20 cellular contexts compared by ENCODE assay signal in the genomic region with DNA sequence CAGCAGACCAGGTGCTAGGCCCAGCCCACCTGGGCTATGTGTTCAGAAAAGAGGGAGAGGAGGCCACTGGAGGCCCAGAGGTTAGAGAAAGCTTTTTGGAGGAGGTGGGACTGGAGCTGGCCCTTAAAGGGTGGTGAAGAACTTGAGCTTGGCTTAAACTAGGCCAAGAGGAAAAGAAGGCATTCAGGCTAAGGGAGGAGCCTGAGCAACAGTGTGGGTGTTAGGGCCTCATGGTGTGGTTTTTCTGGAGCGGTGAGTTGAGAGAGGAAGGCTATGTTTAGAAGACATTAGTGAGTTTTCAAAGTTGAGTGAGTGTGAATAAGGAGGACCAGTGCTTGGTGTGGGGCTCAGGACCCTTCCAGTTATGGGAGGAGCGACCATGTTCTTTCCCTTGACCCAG. TPM values are rescaled to one million over a fixed set of nuclear protein-coding genes. Genes with fewer than 3 reads are reported as not detected.
A peak's percentile ranks its signal among the peaks of the same experiment; 100 is the strongest.
DNase-seq lines count a peak whose midpoint lies in the region; ATAC-seq and TF ChIP-seq lines count a peak whose summit lies in the region.
"Had no signal": no experiment of that assay in that cellular context is flagged by ENCODE, and none has a peak within 500 bp of the region (broad histone marks: within the 10 kb centered on the region; RNA-seq: fewer than 3 reads in every experiment).

No MANE protein-coding gene starts in this region.

- no peaks in the 10 kb centered on the region for H3K27me3 Mint-ChIP-seq in T-helper 2 cell treated with Interferon-gamma antibody and Interleukin-4, amounts not matched to agents 5 μg/mL and 100 μg/mL, for 36 hours (ENCODE audit: low read depth)
- no peaks in the 10 kb centered on the region for H3K27me3 Mint-ChIP-seq in CD4-positive, alpha-beta memory T cell
- no peaks in the 10 kb centered on the region for H3K27me3 Mint-ChIP-seq in activated T-helper 1 cell treated with anti-CD3 and anti-CD28 coated beads, Interleukin-12 subunit alpha, Interleukin-12 subunit beta, Interleukin-2, Interleukin-4 antibody, amounts not matched to agents 30 ng/mL and 10 ng/mL and 1 ng/mL, durations not matched to agents 14 hours and 24 hours and 36 hours (ENCODE audit: insufficient read depth)
- H3K27me3 Mint-ChIP-seq in nephron progenitor cell (ENCODE audit: low read depth, poor library complexity): no peaks in the 10 kb centered on the region

- H3K9me3 Mint-ChIP-seq in T-helper 2 cell treated with Interferon-gamma antibody and Interleukin-4, amounts not matched to agents 5 μg/mL and 100 μg/mL, for 36 hours: no peaks in the 10 kb centered on the region
- H3K9me3 Mint-ChIP-seq in CD4-positive, alpha-beta memory T cell: peaks cover 0 to 1% (median 0%) of the 10 kb centered on the region in 8 donors
- H3K9me3 Mint-ChIP-seq in activated T-helper 1 cell treated with anti-CD3 and anti-CD28 coated beads, Interleukin-12 subunit alpha, Interleukin-12 subunit beta, Interleukin-2, Interleukin-4 antibody, amounts not matched to agents 30 ng/mL and 10 ng/mL and 1 ng/mL, durations not matched to agents 14 hours and 24 hours and 36 hours: no peaks in the 10 kb centered on the region
- H3K9me3 Mint-ChIP-seq in nephron progenitor cell: no peaks in the 10 kb centered on the region
- H3K9me3 Mint-ChIP-seq: HFFc6 had no signal

- CTCF ChIA-PET in CD4-positive, alpha-beta memory T cell (lab: Charles Lee; ENCODE audit: partially characterized antibody): interaction anchor here (0.8 to 3.6 kb wide), 4 partner anchors 9 to 86 kb away, joined by 3 to 30 read pairs (median 3); a partner anchor contains a TSS
- CTCF ChIA-PET in PC-3 (lab: Charles Lee): no interaction called here

- no peak overlapping the region for H3K4me3 ChIP-seq in CD4-positive, alpha-beta memory T cell (ENCODE audit: low read length in 2 of 2)
- H3K4me3 ChIP-seq in PC-3 (ENCODE audit: low read length): no peak overlapping the region
- H3K4me3 ChIP-seq in tibial nerve: no peak overlapping the region
- H3K4me3 ChIP-seq: mucosa of descending colon had no signal

- peaks cover 12% of the 10 kb centered on the region; the same call in 1 of the 2 replicates for H3K79me2 ChIP-seq in PC-3 (ENCODE audit: low read length)

- ATAC-seq in GM21515 (IDR thresholded peaks at IDR 0.05; ENCODE audit: unreplicated experiment) (no peak), PC-3 (no peak)
- ATAC-seq: HepG2, mucosa of descending colon had no signal

- H3K27ac ChIP-seq in CD4-positive, alpha-beta memory T cell (ENCODE audit: low read depth, low read length): peak overlapping the region; percentile 0
- no peak overlapping the region for H3K27ac ChIP-seq in PC-3 (ENCODE audit: low read length)
- no peak overlapping the region for H3K27ac ChIP-seq in tibial nerve
- H3K27ac ChIP-seq: epithelial cell of prostate had no signal

- intact Hi-C loops in CD4-positive, alpha-beta memory T cell (cut with micrococcal nuclease): no loop called here
- intact Hi-C loops in activated T-helper 1 cell treated with anti-CD3 and anti-CD28 coated beads, Interleukin-12 subunit alpha, Interleukin-12 subunit beta, Interleukin-2, Interleukin-4 antibody, amounts not matched to agents 30 ng/mL and 10 ng/mL and 1 ng/mL, durations not matched to agents 14 hours and 24 hours and 36 hours (cut with micrococcal nuclease): no loop called here
- intact Hi-C loops in PC-3 (cut with micrococcal nuclease): no loop called here

- H3K9me3 ChIP-seq in CD4-positive, alpha-beta memory T cell (ENCODE audit: control insufficient read depth in 1 of 2, low read length in 2 of 2): no peaks in the 10 kb centered on the region
- no peaks in the 10 kb centered on the region for H3K9me3 ChIP-seq in PC-3 (ENCODE audit: low read length)
- H3K9me3 ChIP-seq in tibial nerve: no peaks in the 10 kb centered on the region
- H3K9me3 ChIP-seq: mucosa of descending colon had no signal

- 61 to 71% methylated on average over 2 of the region's 2 CpGs for WGBS in tibial nerve, 2 donors

- peak overlapping the region; percentile 46 for H3K27ac Mint-ChIP-seq in T-helper 2 cell treated with Interferon-gamma antibody and Interleukin-4, amounts not matched to agents 5 μg/mL and 100 μg/mL, for 36 hours
- peak overlapping the region in 6 of 7 donors; percentile 18 to 88 (median 78) for H3K27ac Mint-ChIP-seq in CD4-positive, alpha-beta memory T cell
- peak overlapping the region; percentile 95 for H3K27ac Mint-ChIP-seq in activated T-helper 1 cell treated with anti-CD3 and anti-CD28 coated beads, Interleukin-12 subunit alpha, Interleukin-12 subunit beta, Interleukin-2, Interleukin-4 antibody, amounts not matched to agents 30 ng/mL and 10 ng/mL and 1 ng/mL, durations not matched to agents 14 hours and 24 hours and 36 hours
- H3K27ac Mint-ChIP-seq in nephron progenitor cell: peak overlapping the region; percentile 44
- H3K27ac Mint-ChIP-seq: HFFc6 had no signal

- no TSS peak for BruUV-seq in PC-3 (replicated peaks; lab: Mats Ljungman, UMichigan)

- H3K9me2 ChIP-seq in PC-3 (replicated peaks; ENCODE audit: low read length): no peaks in the 10 kb centered on the region

- H3K4me1 Mint-ChIP-seq in T-helper 2 cell treated with Interferon-gamma antibody and Interleukin-4, amounts not matched to agents 5 μg/mL and 100 μg/mL, for 36 hours (ENCODE audit: low read depth): peaks cover 11% of the 10 kb centered on the region
- H3K4me1 Mint-ChIP-seq in CD4-positive, alpha-beta memory T cell: peaks cover 5 to 10% (median 8%) of the 10 kb centered on the region in 4 donors
- peaks cover 13% of the 10 kb centered on the region for H3K4me1 Mint-ChIP-seq in activated T-helper 1 cell treated with anti-CD3 and anti-CD28 coated beads, Interleukin-12 subunit alpha, Interleukin-12 subunit beta, Interleukin-2, Interleukin-4 antibody, amounts not matched to agents 30 ng/mL and 10 ng/mL and 1 ng/mL, durations not matched to agents 14 hours and 24 hours and 36 hours (ENCODE audit: low read depth)
- peaks cover 5% of the 10 kb centered on the region for H3K4me1 Mint-ChIP-seq in nephron progenitor cell

- POLR2A ChIA-PET in CD4-positive, alpha-beta memory T cell (lab: Charles Lee; ENCODE audit: partially characterized antibody): interaction anchor here (1.6 to 3.3 kb wide), 2 partner anchors 9 to 112 kb away, joined by 4 to 20 read pairs; a partner anchor contains a TSS
- POLR2A ChIA-PET in PC-3 (lab: Charles Lee; ENCODE audit: unreplicated experiment): no interaction called here

- no peak for TF ChIP-seq CTCF in nephron progenitor cell (IDR thresholded peaks at IDR 0.05)
- no peak for TF ChIP-seq CTCF in PC-3 (conservative IDR thresholded peaks at IDR 0.05; ENCODE audit: low read depth, low read length)
- TF ChIP-seq CTCF in tibial nerve (IDR thresholded peaks at IDR 0.05): no peak

- no peak for TF ChIP-seq POLR2A in tibial nerve (IDR thresholded peaks at IDR 0.05)

- peaks cover 2% of the 10 kb centered on the region for H3K4me1 ChIP-seq in CD4-positive, alpha-beta memory T cell (ENCODE audit: insufficient read depth, low read length)
- no peaks in the 10 kb centered on the region for H3K4me1 ChIP-seq in PC-3 (ENCODE audit: insufficient read depth, low read length)
- H3K4me1 ChIP-seq in tibial nerve: peaks cover 0 to 2% (median 0%) of the 10 kb centered on the region in 4 donors

- H3K36me3 ChIP-seq in CD4-positive, alpha-beta memory T cell (ENCODE audit: insufficient read depth, low read length): no peaks in the 10 kb centered on the region
- H3K36me3 ChIP-seq in PC-3 (ENCODE audit: low read depth, low read length) (peaks cover 14% of the 10 kb centered on the region), tibial nerve (peaks cover 0 to 65% (median 0%) of the 10 kb centered on the region in 3 donors)

- peaks cover 22% of the 10 kb centered on the region for H3K36me3 Mint-ChIP-seq in T-helper 2 cell treated with Interferon-gamma antibody and Interleukin-4, amounts not matched to agents 5 μg/mL and 100 μg/mL, for 36 hours (ENCODE audit: low read depth)
- H3K36me3 Mint-ChIP-seq in CD4-positive, alpha-beta memory T cell: peaks cover 10 to 23% of the 10 kb centered on the region in 2 donors
- H3K36me3 Mint-ChIP-seq in activated T-helper 1 cell treated with anti-CD3 and anti-CD28 coated beads, Interleukin-12 subunit alpha, Interleukin-12 subunit beta, Interleukin-2, Interleukin-4 antibody, amounts not matched to agents 30 ng/mL and 10 ng/mL and 1 ng/mL, durations not matched to agents 14 hours and 24 hours and 36 hours (ENCODE audit: low read depth): peaks cover 15% of the 10 kb centered on the region
- H3K36me3 Mint-ChIP-seq in nephron progenitor cell (ENCODE audit: low read depth): peaks cover 55% of the 10 kb centered on the region

- no peak overlapping the region for H3K4me3 Mint-ChIP-seq in T-helper 2 cell treated with Interferon-gamma antibody and Interleukin-4, amounts not matched to agents 5 μg/mL and 100 μg/mL, for 36 hours
- H3K4me3 Mint-ChIP-seq in CD4-positive, alpha-beta memory T cell: peak overlapping the region in 1 of 8 donors; percentile 15
- H3K4me3 Mint-ChIP-seq in activated T-helper 1 cell treated with anti-CD3 and anti-CD28 coated beads, Interleukin-12 subunit alpha, Interleukin-12 subunit beta, Interleukin-2, Interleukin-4 antibody, amounts not matched to agents 30 ng/mL and 10 ng/mL and 1 ng/mL, durations not matched to agents 14 hours and 24 hours and 36 hours: peak overlapping the region; percentile 27
- H3K4me3 Mint-ChIP-seq in nephron progenitor cell: no peak overlapping the region
- H3K4me3 Mint-ChIP-seq: HFFc6 had no signal

- no peaks in the 10 kb centered on the region for H3F3A ChIP-seq in PC-3 (ENCODE audit: low read length, unreplicated experiment)

- no peak overlapping the region for H3K4me2 ChIP-seq in PC-3 (ENCODE audit: low read length)

- H3K27me3 ChIP-seq in CD4-positive, alpha-beta memory T cell (ENCODE audit: insufficient read depth, low read length): no peaks in the 10 kb centered on the region
- H3K27me3 ChIP-seq in PC-3 (ENCODE audit: low read length): no peaks in the 10 kb centered on the region
- no peaks in the 10 kb centered on the region for H3K27me3 ChIP-seq in tibial nerve

- no peak for DNase-seq in T-helper 2 cell treated with Interferon-gamma antibody and Interleukin-4, amounts not matched to agents 5 μg/mL and 100 μg/mL, for 36 hours (ENCODE audit: low spot score)
- DNase-seq in T-helper 2 cell: no peak
- DNase-seq in CD4-positive, alpha-beta memory T cell: no peak
- no peak for DNase-seq in activated T-helper 1 cell treated with anti-CD3 and anti-CD28 coated beads, Interleukin-12 subunit alpha, Interleukin-12 subunit beta, Interleukin-2, Interleukin-4 antibody, amounts not matched to agents 30 ng/mL and 10 ng/mL and 1 ng/mL, durations not matched to agents 14 hours and 24 hours and 36 hours (ENCODE audit: low spot score)
- DNase-seq in nephron progenitor cell: no peak
- DNase-seq in PC-3: no peak
- DNase-seq in tibial nerve (ENCODE audit: low spot score in 2 of 2): no peak
- DNase-seq: 8988T; activated CD4-positive, alpha-beta T cell treated with anti-CD3 and anti-CD28 coated beads, Interleukin-2, amount 50 U/mL, for 48 hours; caudate nucleus; foreskin fibroblast; HFFc6; NCI-H1417; NCI-H524; RPMI8226; small intestine had no signal

- H2AFZ ChIP-seq in PC-3 (ENCODE audit: low read length): no peak overlapping the region

- TF ChIP-seq EP300 in tibial nerve (IDR thresholded peaks at IDR 0.05): no peak

- no peak overlapping the region for H3K9ac ChIP-seq in PC-3 (ENCODE audit: low read length)

- no peaks in the 10 kb centered on the region for H4K20me1 ChIP-seq in PC-3 (ENCODE audit: low read length)

RNA-seq across cellular contexts. Expression of a gene that starts 6.2 kb away (rescaled TPM):
- 10 to 100 TPM; 26.3 to 34.0 TPM for total RNA-seq in CD4-positive, alpha-beta memory T cell
- 10 to 100 TPM in 1 of 2 donors, 1 to 10 TPM in 1; 5.7 to 10.5 TPM for polyA plus RNA-seq in CD4-positive, alpha-beta memory T cell
- 19.4 and 20.7 TPM in 2 replicates for total RNA-seq in activated T-helper 1 cell treated with anti-CD3 and anti-CD28 coated beads, Interleukin-12 subunit alpha, Interleukin-12 subunit beta, Interleukin-2, Interleukin-4 antibody, amounts not matched to agents 30 ng/mL and 10 ng/mL and 1 ng/mL, durations not matched to agents 14 hours and 24 hours and 36 hours
- 40.2 and 43.9 TPM in 2 replicates for total RNA-seq in PC-3 (2014; rRNA removed)
- total RNA-seq in tibial nerve: 10 to 100 TPM; 23.2 to 38.8 (median 33.1) TPM

RNA-seq across cellular contexts. Expression of a gene that starts 9.8 kb away (rescaled TPM):
- total RNA-seq in CD4-positive, alpha-beta memory T cell: 10 to 100 TPM; 66.3 to 66.6 TPM
- 100 to 1,000 TPM; 102 to 166 TPM for polyA plus RNA-seq in CD4-positive, alpha-beta memory T cell
- 40.6 and 43.0 TPM in 2 replicates for total RNA-seq in activated T-helper 1 cell treated with anti-CD3 and anti-CD28 coated beads, Interleukin-12 subunit alpha, Interleukin-12 subunit beta, Interleukin-2, Interleukin-4 antibody, amounts not matched to agents 30 ng/mL and 10 ng/mL and 1 ng/mL, durations not matched to agents 14 hours and 24 hours and 36 hours
- total RNA-seq in PC-3 (2014; rRNA removed) (80.2 and 86.7 TPM in 2 replicates), tibial nerve (100 to 1,000 TPM in 1 of 4 donors, 10 to 100 TPM in 3; 80.8 to 105 (median 94.9) TPM)

RNA-seq across cellular contexts. Expression of a gene that starts 14.4 kb away (rescaled TPM):
- total RNA-seq in CD4-positive, alpha-beta memory T cell: 10 to 100 TPM; 21.6 to 23.1 TPM
- polyA plus RNA-seq in CD4-positive, alpha-beta memory T cell: 10 to 100 TPM; 38.9 to 45.5 TPM
- 14.3 and 16.0 TPM in 2 replicates for total RNA-seq in activated T-helper 1 cell treated with anti-CD3 and anti-CD28 coated beads, Interleukin-12 subunit alpha, Interleukin-12 subunit beta, Interleukin-2, Interleukin-4 antibody, amounts not matched to agents 30 ng/mL and 10 ng/mL and 1 ng/mL, durations not matched to agents 14 hours and 24 hours and 36 hours
- total RNA-seq in PC-3 (2014; rRNA removed): 37.5 and 49.6 TPM in 2 replicates
- 10 to 100 TPM; 22.9 to 40.4 (median 31.3) TPM for total RNA-seq in tibial nerve

RNA-seq across cellular contexts. Expression of a gene that starts 16.0 kb away (rescaled TPM):
- total RNA-seq in CD4-positive, alpha-beta memory T cell: 10 to 100 TPM; 77.2 to 84.6 TPM
- 100 to 1,000 TPM; 207 to 300 TPM for polyA plus RNA-seq in CD4-positive, alpha-beta memory T cell
- 145 and 148 TPM in 2 replicates for total RNA-seq in activated T-helper 1 cell treated with anti-CD3 and anti-CD28 coated beads, Interleukin-12 subunit alpha, Interleukin-12 subunit beta, Interleukin-2, Interleukin-4 antibody, amounts not matched to agents 30 ng/mL and 10 ng/mL and 1 ng/mL, durations not matched to agents 14 hours and 24 hours and 36 hours
- total RNA-seq in PC-3 (2014; rRNA removed) (208 and 230 TPM in 2 replicates), tibial nerve (10 to 100 TPM; 49.2 to 70.0 (median 53.6) TPM)

RNA-seq across cellular contexts. Expression of a gene that starts 23.4 kb away (rescaled TPM):
- 10 to 100 TPM; 27.2 to 27.9 TPM for total RNA-seq in CD4-positive, alpha-beta memory T cell
- polyA plus RNA-seq in CD4-positive, alpha-beta memory T cell: 1 to 10 TPM; 6.0 to 8.6 TPM
- 8.7 and 9.1 TPM in 2 replicates for total RNA-seq in activated T-helper 1 cell treated with anti-CD3 and anti-CD28 coated beads, Interleukin-12 subunit alpha, Interleukin-12 subunit beta, Interleukin-2, Interleukin-4 antibody, amounts not matched to agents 30 ng/mL and 10 ng/mL and 1 ng/mL, durations not matched to agents 14 hours and 24 hours and 36 hours
- 2.2 and 3.3 TPM in 2 replicates for total RNA-seq in PC-3 (2014; rRNA removed)
- 1 to 10 TPM; 8.1 to 9.8 (median 8.9) TPM for total RNA-seq in tibial nerve

Comparison
In these comparisons a context has a peak if more than half of its experiments do, and no peak if none do; other contexts are left out.
1. H3K27ac Mint-ChIP-seq: peak in every context shown above with its lines; median percentile 95 in activated T-helper 1 cell treated with anti-CD3 and anti-CD28 coated beads, Interleukin-12 subunit alpha, Interleukin-12 subunit beta, Interleukin-2, Interleukin-4 antibody, amounts not matched to agents 30 ng/mL and 10 ng/mL and 1 ng/mL, durations not matched to agents 14 hours and 24 hours and 36 hours; 78 in CD4-positive, alpha-beta memory T cell; 46 in T-helper 2 cell treated with Interferon-gamma antibody and Interleukin-4, amounts not matched to agents 5 μg/mL and 100 μg/mL, for 36 hours; 44 in nephron progenitor cell.